ENCODE assay signal across 8 cellular contexts in the genomic region with DNA sequence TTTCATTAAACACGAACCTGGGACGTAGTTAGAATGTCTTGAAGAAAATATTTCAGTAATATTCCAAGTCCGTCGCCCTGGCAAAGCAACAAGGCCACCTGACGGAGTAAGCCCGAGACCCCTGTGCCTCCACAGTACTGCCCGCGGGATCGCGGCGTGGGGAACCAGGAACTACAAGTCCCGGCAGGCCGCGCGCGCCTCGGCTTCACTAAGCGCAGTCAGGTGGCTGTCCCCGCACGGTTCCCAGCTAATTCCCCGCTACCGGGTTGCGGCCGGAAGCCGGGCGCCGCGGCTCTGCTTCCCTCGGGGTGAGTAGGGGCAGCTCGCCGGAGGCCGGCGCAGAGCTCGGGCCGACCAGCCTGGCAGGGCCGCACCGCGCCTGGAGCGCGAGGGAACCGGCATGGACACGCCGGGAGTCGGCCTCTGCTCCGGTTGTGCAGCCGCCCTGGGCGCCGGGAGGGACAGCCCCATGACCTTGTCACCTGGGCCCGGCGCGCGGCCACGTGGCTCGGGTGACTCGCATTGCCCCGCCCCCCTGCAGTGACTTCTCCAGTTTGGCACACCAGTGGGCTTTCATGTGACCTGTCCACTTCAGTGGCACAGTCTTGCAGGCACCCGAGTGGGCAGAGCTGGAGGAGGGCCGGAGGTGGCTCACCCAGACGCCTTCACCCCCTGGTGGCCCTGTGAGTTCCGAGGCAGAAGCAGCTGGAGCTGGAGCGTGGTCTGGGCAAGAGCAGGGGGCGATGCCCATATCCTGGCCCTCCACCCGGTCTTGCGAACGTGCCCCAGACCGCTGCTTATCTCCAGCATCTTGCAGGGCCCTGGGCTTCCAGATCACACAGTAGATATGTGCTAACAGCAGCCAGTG. TPM values are rescaled to one million over a fixed set of nuclear protein-coding genes. Genes with fewer than 3 reads are reported as not detected.
DNase-seq lines count a peak whose midpoint lies in the region.

A gene with protein sequence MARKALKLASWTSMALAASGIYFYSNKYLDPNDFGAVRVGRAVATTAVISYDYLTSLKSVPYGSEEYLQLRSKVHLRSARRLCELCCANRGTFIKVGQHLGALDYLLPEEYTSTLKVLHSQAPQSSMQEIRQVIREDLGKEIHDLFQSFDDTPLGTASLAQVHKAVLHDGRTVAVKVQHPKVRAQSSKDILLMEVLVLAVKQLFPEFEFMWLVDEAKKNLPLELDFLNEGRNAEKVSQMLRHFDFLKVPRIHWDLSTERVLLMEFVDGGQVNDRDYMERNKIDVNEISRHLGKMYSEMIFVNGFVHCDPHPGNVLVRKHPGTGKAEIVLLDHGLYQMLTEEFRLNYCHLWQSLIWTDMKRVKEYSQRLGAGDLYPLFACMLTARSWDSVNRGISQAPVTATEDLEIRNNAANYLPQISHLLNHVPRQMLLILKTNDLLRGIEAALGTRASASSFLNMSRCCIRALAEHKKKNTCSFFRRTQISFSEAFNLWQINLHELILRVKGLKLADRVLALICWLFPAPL (plus strand): TSS at position 247 of the 868 bp plus-strand sequence. CDS start 18,870 bp downstream, outside the sequence.

- H3K27me3 ChIP-seq in HAP-1 (ENCODE audit: low read depth) (no peaks in the 10 kb centered on the region), MG63 (no peaks in the 10 kb centered on the region), neuronal stem cell (ENCODE audit: control insufficient read depth in 3 of 3, insufficient read depth in 3 of 3, low read depth in 1 of 3, low read length in 3 of 3) (no peaks in the 10 kb centered on the region)

- H3K4me1 ChIP-seq in HAP-1: peaks cover 23% of the 10 kb centered on the region
- H3K4me1 ChIP-seq in neuronal stem cell (ENCODE audit: control insufficient read depth in 2 of 2, insufficient read depth in 1 of 2, low read depth in 1 of 2, low read length in 2 of 2): no peaks in the 10 kb centered on the region

- in situ Hi-C loops in HAP-1 (cut with MboI; ENCODE audit: low sequenced_read_pairs): no loop called here

- H2BK12ac ChIP-seq in neuronal stem cell (ENCODE audit: low read length): peak within 1 kb of the TSS; percentile 58

- peak within 1 kb of the TSS; percentile 71 for H3K14ac ChIP-seq in neuronal stem cell (ENCODE audit: low read length)

- H3K4me2 ChIP-seq in neuronal stem cell (ENCODE audit: insufficient read depth, low read length, poor library complexity, severe bottlenecking): peak within 1 kb of the TSS; percentile 80

- H3K23ac ChIP-seq in neuronal stem cell (ENCODE audit: low read depth, low read length, poor library complexity): peak within 1 kb of the TSS; percentile 93

- H2AFZ ChIP-seq in neuronal stem cell (ENCODE audit: low read length): peak within 1 kb of the TSS; percentile 96

- peak within 1 kb of the TSS; percentile 94 for H3K18ac ChIP-seq in neuronal stem cell (ENCODE audit: low read length)

- H3K36me3 ChIP-seq in HAP-1 (replicated peaks): no peaks in the 10 kb centered on the region
- H3K36me3 ChIP-seq in MG63: no peaks in the 10 kb centered on the region
- H3K36me3 ChIP-seq in neuronal stem cell (replicated peaks in 1 of 2; ENCODE audit: control insufficient read depth in 2 of 2, insufficient read depth in 2 of 2, low read length in 2 of 2): no peaks in the 10 kb centered on the region

- WGBS in neuronal stem cell (ENCODE audit: extremely low coverage in 2 of 2, insufficient read length in 2 of 2, insufficient replicate concordance in 1 of 2), 2 donors: no CpG with 5 or more reads among the region's 66 CpGs

- H3K9ac ChIP-seq in neuronal stem cell (ENCODE audit: low read depth, low read length, poor library complexity): peak within 1 kb of the TSS; percentile 90

- peak; percentile 91 for DNase-seq in GM03348 (ENCODE audit: low spot score)
- peak; percentile 81 to 92 for DNase-seq in HAP-1 (ENCODE audit: low spot score in 2 of 2)
- DNase-seq in MG63: peak; percentile 80
- peak; percentile 16 for DNase-seq in SIG-M5 (lab: John Stamatoyannopoulos, UW)
- DNase-seq in activated naive CD4-positive, alpha-beta T cell (lab: John Stamatoyannopoulos, UW): peak; percentile 67 to 75 (median 73)
- DNase-seq in foreskin melanocyte: peak; percentile 72
- DNase-seq in neuronal stem cell (ENCODE audit: low spot score): peak; percentile 74
- peak; percentile 72 to 99 (median 94) for DNase-seq in substantia nigra (lab: John Stamatoyannopoulos, UW)

- H3K4me3 ChIP-seq in HAP-1 (peak within 1 kb of the TSS; percentile 67), MG63 (peak within 1 kb of the TSS; percentile 67), neuronal stem cell (ENCODE audit: low read length in 2 of 2) (peak within 1 kb of the TSS; percentile 65 to 91)

- peak within 1 kb of the TSS; percentile 97 for H2BK5ac ChIP-seq in neuronal stem cell (ENCODE audit: low read length)

- peak within 1 kb of the TSS; percentile 5 for H3K4ac ChIP-seq in neuronal stem cell (ENCODE audit: low read length)

- peak within 1 kb of the TSS; percentile 65 for H4K8ac ChIP-seq in neuronal stem cell (ENCODE audit: low read depth, low read length)

- H4K91ac ChIP-seq in neuronal stem cell (ENCODE audit: low read depth, low read length, poor library complexity): no peak within 1 kb of the TSS

- H2AK5ac ChIP-seq in neuronal stem cell (ENCODE audit: low read depth, low read length): no peak within 1 kb of the TSS

- H3K27ac ChIP-seq in neuronal stem cell (replicated peaks; ENCODE audit: low read length) (peak within 1 kb of the TSS; percentile 28), substantia nigra (ENCODE audit: low read depth, low read length, poor library complexity, severe bottlenecking) (peak within 1 kb of the TSS; percentile 93)

- peak within 1 kb of the TSS; percentile 41 for H2BK120ac ChIP-seq in neuronal stem cell (ENCODE audit: low read depth, low read length)

- H3K9me3 ChIP-seq in HAP-1 (no peaks in the 10 kb centered on the region), MG63 (no peaks in the 10 kb centered on the region), neuronal stem cell (replicated peaks in 1 of 2; ENCODE audit: control insufficient read depth in 2 of 2, insufficient read depth in 1 of 2, low read depth in 1 of 2, low read length in 2 of 2) (no peaks in the 10 kb centered on the region)

- H2BK15ac ChIP-seq in neuronal stem cell (ENCODE audit: low read length): peak within 1 kb of the TSS; percentile 83

- H3K79me1 ChIP-seq in neuronal stem cell (ENCODE audit: low read depth, low read length): peaks cover 6% of the 10 kb centered on the region

RNA-seq across cellular contexts. Expression of the gene that starts here (rescaled TPM):
- total RNA-seq in MG63 (2014; rRNA removed; shearing (Covaris generic); ENCODE audit: low replicate concordance): 1.1 and 1.6 TPM in 2 replicates
- 6.4 TPM for polyA plus RNA-seq in neuronal stem cell (2013, experiment 1 of 2)
- polyA plus RNA-seq in neuronal stem cell (2013, experiment 2 of 2): 6.5 TPM

Comparison
In these comparisons a context has a peak if more than half of its experiments do, and no peak if none do; other contexts are left out.
1. Peak in every context shown above with its lines: DNase-seq, H3K4me3 ChIP-seq and H3K27ac ChIP-seq.
2. DNase-seq: peak in every context shown above with its lines; median percentile 94 in substantia nigra; 91 in GM03348; 86 in HAP-1; 80 in MG63; 74 in neuronal stem cell; 73 in activated naive CD4-positive, alpha-beta T cell; 72 in foreskin melanocyte; 16 in SIG-M5.